ENCODE assay signal across 9 cellular contexts in the genomic region with DNA sequence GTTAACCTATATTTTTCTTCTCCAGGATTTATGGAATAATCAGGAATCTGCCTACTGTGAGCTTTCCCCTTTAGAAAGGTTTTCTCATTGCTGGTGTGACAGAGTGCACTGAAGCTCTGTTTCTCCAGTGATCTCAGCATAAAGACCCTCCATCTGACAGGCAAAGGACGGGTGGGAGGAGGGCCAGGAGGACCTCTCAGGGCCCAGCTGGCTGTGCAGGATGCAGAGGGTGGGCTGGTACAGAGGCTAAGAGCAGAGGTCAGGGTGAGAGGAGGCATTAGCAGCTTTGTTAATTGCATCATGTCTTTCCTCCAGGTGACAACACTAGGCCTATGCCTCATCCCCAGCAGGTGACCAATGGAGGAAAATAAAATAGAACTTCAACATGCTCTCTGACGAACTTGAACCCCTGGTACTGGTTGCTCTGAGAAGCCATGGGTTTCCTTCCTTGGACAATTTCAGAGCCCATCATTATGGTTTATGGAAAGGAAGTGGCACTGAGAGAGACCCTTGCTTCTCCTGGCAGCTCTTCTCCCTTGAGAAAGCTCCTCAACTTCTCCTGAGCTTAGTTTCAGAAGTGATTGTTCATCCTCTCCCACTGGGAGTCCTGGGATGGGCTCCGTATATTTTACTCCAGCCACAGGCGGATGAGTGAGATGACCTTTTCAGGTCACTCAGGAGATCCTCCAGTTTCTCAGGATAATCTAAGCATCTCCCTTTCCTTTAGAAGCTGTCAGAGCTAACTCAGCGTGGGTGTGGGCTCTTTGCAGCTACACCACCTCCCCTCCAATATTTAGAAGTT. TPM values are rescaled to one million over a fixed set of nuclear protein-coding genes. Genes with fewer than 3 reads are reported as not detected.
A peak's percentile ranks its signal among the peaks of the same experiment; 100 is the strongest.
DNase-seq lines count a peak whose midpoint lies in the region; ATAC-seq and TF ChIP-seq lines count a peak whose summit lies in the region.
"Had no signal": no experiment of that assay in that cellular context is flagged by ENCODE, and none has a peak within 500 bp of the region (broad histone marks: within the 10 kb centered on the region; RNA-seq: fewer than 3 reads in every experiment).

No MANE protein-coding gene starts in this region.

- H3K9me3 ChIP-seq in iPS-15b (ENCODE audit: control insufficient read depth, insufficient read depth, low read length) (no peaks in the 10 kb centered on the region), stomach (no peaks in the 10 kb centered on the region)

- TF ChIP-seq EP300 in stomach (IDR thresholded peaks at IDR 0.05), result no peak

- H3K36me3 Mint-ChIP-seq in activated CD4-positive, alpha-beta memory T cell treated with anti-CD3 and anti-CD28 coated beads, Interleukin-2, amount 10 ng/mL, durations not matched to agents 7 days and 5 days (ENCODE audit: low read depth), result no peaks in the 10 kb centered on the region

- CTCF ChIA-PET in activated CD4-positive, alpha-beta memory T cell treated with anti-CD3 and anti-CD28 coated beads, Interleukin-2, amount 10 ng/mL, durations not matched to agents 7 days and 5 days (lab: Charles Lee), result interaction anchor here (0.9 to 6.1 kb wide), 9 partner anchors 9 to 139 kb away, joined by 3 to 36 read pairs (median 6); a partner anchor contains a TSS

- no peak overlapping the region for H3K27ac Mint-ChIP-seq in activated CD4-positive, alpha-beta memory T cell treated with anti-CD3 and anti-CD28 coated beads, Interleukin-2, amount 10 ng/mL, durations not matched to agents 7 days and 5 days

- intact Hi-C loops in stomach (cut with DNase I; ENCODE audit: low total_unique reads), result loop anchor here (5.0 kb wide), 1 partner anchor 53 kb away; no protein-coding TSS in a partner anchor

- H3K4me1 ChIP-seq in iPS-15b (ENCODE audit: control insufficient read depth, insufficient read depth, low read length) (peaks cover 21% of the 10 kb centered on the region), stomach (peaks cover 74 to 92% (median 84%) of the 10 kb centered on the region in 4 donors)

- WGBS in stomach, 5 donors, result 62 to 70% (median 67%) methylated on average over 5 of the region's 5 CpGs

- in situ Hi-C loops in GM13977 (cut with MboI; ENCODE audit: low pct_unique_long_range_greater_than_20kb, low sequenced_read_pairs, unreplicated experiment), result no loop called here

- no peaks in the 10 kb centered on the region for H3K36me3 ChIP-seq in iPS-15b (ENCODE audit: control insufficient read depth, insufficient read depth, low read length)
- no peaks in the 10 kb centered on the region for H3K36me3 ChIP-seq in stomach

- POLR2A ChIA-PET in activated CD4-positive, alpha-beta memory T cell treated with anti-CD3 and anti-CD28 coated beads, Interleukin-2, amount 10 ng/mL, durations not matched to agents 7 days and 5 days (lab: Charles Lee), result interaction anchor here (1.0 to 6.2 kb wide), 5 partner anchors 26 to 154 kb away, joined by 3 to 74 read pairs (median 5); a partner anchor contains a TSS

- DNase-seq in NCI-H2227 treated with DMSO at 0.1 percent for 48 hours (lab: John Stamatoyannopoulos, UW) (peak; percentile 21), NCI-H2227 (lab: John Stamatoyannopoulos, UW; ENCODE audit: unreplicated experiment) (no peak), stomach (no peak), GM13977 (ENCODE audit: low spot score) (no peak)
- DNase-seq in activated CD4-positive, alpha-beta memory T cell treated with anti-CD3 and anti-CD28 coated beads, Interleukin-2, amount 10 ng/mL, durations not matched to agents 7 days and 5 days, result no peak
- DNase-seq in activated CD4-positive, CD25-positive, alpha-beta regulatory T cell (lab: John Stamatoyannopoulos, UW), result no peak
- DNase-seq: stimulated activated CD4-positive, alpha-beta T cell treated with anti-CD3 and anti-CD28 coated beads, Interleukin-4, amount 100 ng/mL, for 24 hours had no signal

- no peak overlapping the region for H3K9ac ChIP-seq in iPS-15b (ENCODE audit: low read depth, low read length)

- H3K9me3 Mint-ChIP-seq in activated CD4-positive, alpha-beta memory T cell treated with anti-CD3 and anti-CD28 coated beads, Interleukin-2, amount 10 ng/mL, durations not matched to agents 7 days and 5 days, result no peaks in the 10 kb centered on the region

- no peak for TF ChIP-seq CTCF in stomach (IDR thresholded peaks at IDR 0.05)
- no peak for TF ChIP-seq CTCF in GM13977 (IDR thresholded peaks at IDR 0.05; ENCODE audit: extremely low read depth, insufficient read depth, missing control alignments)

- peak overlapping the region; percentile 17 for H3K4me3 Mint-ChIP-seq in activated CD4-positive, alpha-beta memory T cell treated with anti-CD3 and anti-CD28 coated beads, Interleukin-2, amount 10 ng/mL, durations not matched to agents 7 days and 5 days

- H3K27ac ChIP-seq in stomach, result peak overlapping the region; percentile 79 to 98 (median 97)

- peaks cover 3% of the 10 kb centered on the region for H3K27me3 Mint-ChIP-seq in activated CD4-positive, alpha-beta memory T cell treated with anti-CD3 and anti-CD28 coated beads, Interleukin-2, amount 10 ng/mL, durations not matched to agents 7 days and 5 days

- H3K4me1 Mint-ChIP-seq in activated CD4-positive, alpha-beta memory T cell treated with anti-CD3 and anti-CD28 coated beads, Interleukin-2, amount 10 ng/mL, durations not matched to agents 7 days and 5 days, result peaks cover 58% of the 10 kb centered on the region

- H3K4me3 ChIP-seq in iPS-15b (ENCODE audit: low read depth, low read length) (peak overlapping the region; percentile 54), stomach (peak overlapping the region in 3 of 4 donors; percentile 55 to 66 (median 66))

- ATAC-seq in HG03039 (IDR thresholded peaks at IDR 0.05; ENCODE audit: unreplicated experiment), result no peak

- no peak for TF ChIP-seq POLR2A in stomach (IDR thresholded peaks at IDR 0.05)

- peaks cover 14% of the 10 kb centered on the region for H3K27me3 ChIP-seq in iPS-15b (ENCODE audit: control insufficient read depth, insufficient read depth, low read length)
- no peaks in the 10 kb centered on the region for H3K27me3 ChIP-seq in stomach

RNA-seq across cellular contexts. Expression of a gene that starts 45.8 kb away (rescaled TPM):
- total RNA-seq in activated CD4-positive, alpha-beta memory T cell treated with anti-CD3 and anti-CD28 coated beads, Interleukin-2, amount 10 ng/mL, durations not matched to agents 7 days and 5 days, result 10 to 100 TPM; 17.1 to 18.7 TPM
- total RNA-seq in stomach, result 10 to 100 TPM in 1 of 5 donors, 1 to 10 TPM in 4; 4.1 to 18.0 (median 6.1) TPM
- 10 to 100 TPM in 2 of 3 donors, 1 to 10 TPM in 1; 6.9 to 11.1 (median 10.2) TPM for polyA plus RNA-seq in stomach

RNA-seq across cellular contexts. Expression of a gene that starts 49.0 kb away (rescaled TPM):
- 100 to 1,000 TPM; 137 to 141 TPM for total RNA-seq in activated CD4-positive, alpha-beta memory T cell treated with anti-CD3 and anti-CD28 coated beads, Interleukin-2, amount 10 ng/mL, durations not matched to agents 7 days and 5 days
- 100 to 1,000 TPM in 2 of 5 donors, 10 to 100 TPM in 3; 64.6 to 152 (median 82.4) TPM for total RNA-seq in stomach
- 10 to 100 TPM; 28.4 to 67.4 (median 65.4) TPM for polyA plus RNA-seq in stomach
